ENCODE assay signal across 24 cellular contexts in genomic region chr3:33425456-33425855, GRCh38. TPM values are rescaled to one million over a fixed set of nuclear protein-coding genes. Genes with fewer than 3 reads are reported as not detected.
DNase-seq lines count a peak whose midpoint lies in the region; ATAC-seq, FAIRE-seq and TF ChIP-seq lines count a peak whose summit lies in the region.
"Had no signal": no experiment of that assay in that cellular context is flagged by ENCODE, and none has a peak within 500 bp of the region (broad histone marks: within the 10 kb centered on the region; RNA-seq: fewer than 3 reads in every experiment).

No MANE protein-coding gene starts in this region.

- H3K4me2 ChIP-seq in SK-N-SH, result no peak overlapping the region

- DNase-seq in NCI-H146 (lab: John Stamatoyannopoulos, UW) (peak; percentile 6), NCI-H146 treated with DMSO at 0.1 percent for 48 hours (lab: John Stamatoyannopoulos, UW; ENCODE audit: unreplicated experiment) (no peak), HTR-8/SVneo (ENCODE audit: insufficient read length, low spot score) (no peak), cerebellar cortex (ENCODE audit: low spot score) (peak; percentile 39), psoas muscle (no peak), SK-N-SH (no peak)
- no peak for DNase-seq in activated CD4-positive, alpha-beta T cell treated with anti-CD3 and anti-CD28 coated beads, Interleukin-2, amount 50 U/mL, for 1 hour
- DNase-seq: activated CD4-positive, alpha-beta T cell treated with anti-CD3 and anti-CD28 coated beads, Interleukin-2, amount 10 ng/mL, durations not matched to agents 7 days and 5 days; activated CD8-positive, alpha-beta memory T cell treated with anti-CD3 and anti-CD28 coated beads, Interleukin-2, amount 50 U/mL, for 4 hours; activated naive CD4-positive, alpha-beta T cell treated with anti-CD3 and anti-CD28 coated beads, Interleukin-2, amount 50 U/mL, for 16 hours; anterior cingulate cortex; GF-D8; heart left ventricle; mammary epithelial cell; NCI-H2171; NCI-H526; OCI-M1; sigmoid colon; stimulated activated CD8-positive, alpha-beta memory T cell treated with anti-CD3 and anti-CD28 coated beads, Interleukin-4, amount 100 ng/mL, for 48 hours; upper lobe of right lung had no signal

- no peak overlapping the region for H3K9ac ChIP-seq in SK-N-SH

- TF ChIP-seq CTCF in psoas muscle (IDR thresholded peaks at IDR 0.05) (no peak), SK-N-SH (IDR thresholded peaks at IDR 0.05) (no peak)

- intact Hi-C loops in psoas muscle (cut with DNase I), result no loop called here

- H3F3A ChIP-seq in SK-N-SH (replicated peaks; ENCODE audit: insufficient read depth), result peaks cover 4% of the 10 kb centered on the region

- H3K36me3 ChIP-seq in psoas muscle (ENCODE audit: insufficient read depth in 1 of 2, low read depth in 1 of 2), result peaks cover 0 to 33% of the 10 kb centered on the region in 2 donors
- peaks cover 7 to 39% of the 10 kb centered on the region in 2 experiments for H3K36me3 ChIP-seq in SK-N-SH (replicated peaks in 1 of 2; ENCODE audit: control insufficient read depth in 1 of 2, insufficient read depth in 2 of 2, low read length in 1 of 2)

- H3K9me2 ChIP-seq in SK-N-SH, result no peaks in the 10 kb centered on the region

- H3K4me3 ChIP-seq in psoas muscle, result no peak overlapping the region
- H3K4me3 ChIP-seq in SK-N-SH (ENCODE audit: low read depth in 2 of 2, low read length in 1 of 2), result no peak overlapping the region
- H3K4me3 ChIP-seq: cardiac muscle cell, heart left ventricle, sigmoid colon, upper lobe of right lung had no signal

- ATAC-seq in psoas muscle (peak in 3 of 4 donors; percentile 41 to 58 (median 55)), HG02973 (IDR thresholded peaks at IDR 0.05; ENCODE audit: unreplicated experiment) (no peak)
- ATAC-seq: upper lobe of right lung had no signal

- H3K27me3 ChIP-seq in psoas muscle (ENCODE audit: insufficient read depth in 3 of 3, low read length in 2 of 3) (no peaks in the 10 kb centered on the region), SK-N-SH (ENCODE audit: insufficient read depth) (no peaks in the 10 kb centered on the region)
- H3K27me3 ChIP-seq: cardiac muscle cell, heart left ventricle, sigmoid colon, upper lobe of right lung had no signal

- H3K4me1 ChIP-seq in psoas muscle (peaks cover 38% of the 10 kb centered on the region), SK-N-SH (ENCODE audit: control insufficient read depth in 1 of 2, insufficient read depth in 2 of 2, low read depth in 1 of 2, low read length in 1 of 2) (peaks cover 3 to 14% of the 10 kb centered on the region in 2 experiments; a peak in 2 of 4 replicates)

- H3K9me3 ChIP-seq in psoas muscle (no peaks in the 10 kb centered on the region), SK-N-SH (no peaks in the 10 kb centered on the region)
- H3K9me3 ChIP-seq: heart left ventricle, sigmoid colon, upper lobe of right lung had no signal

- H3K79me2 ChIP-seq in SK-N-SH (ENCODE audit: insufficient read depth), result peaks cover 98% of the 10 kb centered on the region

- peak; percentile 20 for FAIRE-seq in HTR-8/SVneo (lab: Jason Lieb, UNC)
- FAIRE-seq: GM18507 had no signal

- TF ChIP-seq EP300 in SK-N-SH (IDR thresholded peaks at IDR 0.05; ENCODE audit: borderline replicate concordance in 1 of 2, low read depth in 1 of 2, low read length in 1 of 2), result no peak

- H2AFZ ChIP-seq in SK-N-SH (ENCODE audit: low read depth), result no peak overlapping the region

- POLR2A ChIA-PET in SK-N-SH (lab: Yijun Ruan, JAX), result no interaction called here

- H3K27ac ChIP-seq in psoas muscle (peak overlapping the region; percentile 77), SK-N-SH (ENCODE audit: low read depth in 2 of 2, low read length in 1 of 2) (no peak overlapping the region)
- H3K27ac ChIP-seq: cardiac muscle cell, sigmoid colon, upper lobe of right lung, VCaP had no signal

- H4K20me1 ChIP-seq in SK-N-SH (ENCODE audit: insufficient read depth), result peaks cover 55% of the 10 kb centered on the region

- TF ChIP-seq RAD21 in SK-N-SH (IDR thresholded peaks at IDR 0.05; ENCODE audit: low read length), result no peak

- CTCF ChIA-PET in SK-N-SH (lab: Yijun Ruan, JAX), result interaction anchor here (0.7 kb wide), 1 partner anchor 50 kb away, joined by 3 read pairs; no protein-coding TSS in a partner anchor

- WGBS in psoas muscle, 3 donors, result 51 to 73% (median 56%) methylated on average over 2 of the region's 2 CpGs
- WGBS in SK-N-SH (ENCODE audit: low lambda C conversion rate), result 98% methylated on average over 2 of the region's 2 CpGs

TF ChIP-seq in SK-N-SH, 30 proteins besides CTCF, POLR2A, EP300 and RAD21:
- TF ChIP-seq NRF1 (IDR thresholded peaks at IDR 0.05; ENCODE audit: low read depth, low read length) (no peak), ZBTB33 (IDR thresholded peaks at IDR 0.05; ENCODE audit: borderline replicate concordance, low read depth) (no peak), SIN3A (IDR thresholded peaks at IDR 0.05; ENCODE audit: borderline replicate concordance, low read depth, low read length) (no peak), MEF2A (IDR thresholded peaks at IDR 0.05; ENCODE audit: borderline replicate concordance, low read depth) (no peak), TEAD4 (IDR thresholded peaks at IDR 0.05; ENCODE audit: borderline replicate concordance, insufficient read depth) (no peak), EZH2phosphoT487 (IDR thresholded peaks at IDR 0.05; ENCODE audit: borderline replicate concordance, low read depth) (no peak), JUND (IDR thresholded peaks at IDR 0.05) (no peak), MXI1 (IDR thresholded peaks at IDR 0.05; ENCODE audit: low read depth, low read length) (no peak), USF2 (IDR thresholded peaks at IDR 0.05; ENCODE audit: borderline replicate concordance, low read depth, low read length) (no peak), FOXM1 (IDR thresholded peaks at IDR 0.05; ENCODE audit: low read depth) (no peak), REST (IDR thresholded peaks at IDR 0.05; ENCODE audit: low read depth, low read length) (no peak), FOSL2 (IDR thresholded peaks at IDR 0.05; ENCODE audit: borderline replicate concordance, low read depth) (no peak), RXRA (IDR thresholded peaks at IDR 0.05; ENCODE audit: borderline replicate concordance, low read depth) (no peak), FOXJ3 (CRISPR knock-in tag; IDR thresholded peaks at IDR 0.05) (no peak), MAX (IDR thresholded peaks at IDR 0.05; ENCODE audit: low read depth) (no peak)

RNA-seq across cellular contexts. Expression of gene UBP1, which starts 14.7 kb away (rescaled TPM):
- 10 to 100 TPM; 22.4 to 26.6 (median 24.7) TPM for total RNA-seq in psoas muscle
- polyA plus RNA-seq in psoas muscle, result 10 to 100 TPM; 12.6 to 44.1 (median 33.6) TPM
- 45.5 and 64.0 TPM in 2 replicates for polyA plus RNA-seq in SK-N-SH (2012; rRNA removed)
- polyA plus RNA-seq in SK-N-SH (2012; cell fraction: cytosol; rRNA removed), result 52.7 and 57.3 TPM in 2 replicates
- 124 and 195 TPM in 2 replicates for polyA plus RNA-seq in SK-N-SH (2012; cell fraction: nucleus; rRNA removed)

Comparison
In these comparisons a context has a peak if more than half of its experiments do, and no peak if none do; other contexts are left out.
1. DNase-seq: peak in NCI-H146 (single experiment) and cerebellar cortex (single experiment); none in NCI-H146 treated with DMSO at 0.1 percent for 48 hours (single experiment), HTR-8/SVneo (single experiment), psoas muscle (0 of 2), activated CD4-positive, alpha-beta T cell treated with anti-CD3 and anti-CD28 coated beads, Interleukin-2, amount 50 U/mL, for 1 hour (single experiment) and SK-N-SH (single experiment).